In genomic region chr3:65953881-65954733, GRCh38 we compare ENCODE assay signal across 1 cellular context.
TF ChIP-seq lines count a peak whose summit lies in the region.

No MANE protein-coding gene starts in this region.

TF ChIP-seq in HepG2, 621 proteins besides CTCF, POLR2A, EP300 and RAD21 (continued from another document and continues in another):
- TF ChIP-seq IKZF5 (CRISPR knock-in tag; IDR thresholded peaks at IDR 0.05) (peak; percentile 100), ZNF616 (CRISPR knock-in tag; IDR thresholded peaks at IDR 0.05; ENCODE audit: low read depth) (no peak), PRPF4 (IDR thresholded peaks at IDR 0.05; ENCODE audit: low read depth, low read length, poor library complexity, severe bottlenecking) (no peak), POLR2AphosphoS5 (IDR thresholded peaks at IDR 0.05; ENCODE audit: low read depth, low read length) (peak; percentile 32; the same call in 1 of the 2 replicates), SMAD1 (CRISPR knock-in tag; IDR thresholded peaks at IDR 0.05; ENCODE audit: borderline replicate concordance, low read depth) (no peak), DPF2 (CRISPR knock-in tag; IDR thresholded peaks at IDR 0.05; ENCODE audit: borderline replicate concordance, low read depth) (no peak; the same call in 1 of the 2 replicates), GLMP (CRISPR knock-in tag; IDR thresholded peaks at IDR 0.05; ENCODE audit: borderline replicate concordance) (no peak), ZC3H13 (CRISPR knock-in tag; IDR thresholded peaks at IDR 0.05) (no peak), STAT5B (CRISPR knock-in tag; IDR thresholded peaks at IDR 0.05) (no peak), ATF1 (CRISPR knock-in tag; IDR thresholded peaks at IDR 0.05) (peak; percentile 30; the same call in 1 of the 2 replicates), DBP (CRISPR knock-in tag; IDR thresholded peaks at IDR 0.05; ENCODE audit: not compliant biosample characterization) (no peak), ZFP36L1 (CRISPR knock-in tag; IDR thresholded peaks at IDR 0.05) (no peak), ZNF709 (CRISPR knock-in tag; IDR thresholded peaks at IDR 0.05) (no peak), SOX6 (IDR thresholded peaks at IDR 0.05) (no peak), SOX6 (CRISPR knock-in tag; IDR thresholded peaks at IDR 0.05) (peak; percentile 75), SKI (IDR thresholded peaks at IDR 0.05; ENCODE audit: partially characterized antibody) (no peak), SMARCC2 (IDR thresholded peaks at IDR 0.05) (no peak), CSRNP2 (CRISPR knock-in tag; conservative IDR thresholded peaks at IDR 0.05; ENCODE audit: low read depth) (no peak), ZBTB49 (CRISPR knock-in tag; IDR thresholded peaks at IDR 0.05; ENCODE audit: borderline replicate concordance) (no peak), U2AF2 (IDR thresholded peaks at IDR 0.05; ENCODE audit: low read depth, low read length) (no peak), PHF20 (CRISPR knock-in tag; IDR thresholded peaks at IDR 0.05) (no peak), ZNF746 (CRISPR knock-in tag; IDR thresholded peaks at IDR 0.05) (no peak), ZNF782 (CRISPR knock-in tag; IDR thresholded peaks at IDR 0.05; ENCODE audit: borderline replicate concordance) (no peak), ZBTB8A (CRISPR knock-in tag; IDR thresholded peaks at IDR 0.05; ENCODE audit: borderline replicate concordance, low read depth) (no peak), ZKSCAN5 (CRISPR knock-in tag; IDR thresholded peaks at IDR 0.05) (no peak), ATM (IDR thresholded peaks at IDR 0.05; ENCODE audit: borderline replicate concordance) (no peak), ZNF225 (CRISPR knock-in tag; IDR thresholded peaks at IDR 0.05) (no peak), ZSCAN12 (CRISPR knock-in tag; IDR thresholded peaks at IDR 0.05) (no peak), BRD4 (CRISPR knock-in tag; IDR thresholded peaks at IDR 0.05) (no peak), NFE2L1 (CRISPR knock-in tag; IDR thresholded peaks at IDR 0.05; ENCODE audit: borderline replicate concordance) (no peak), SCMH1 (CRISPR knock-in tag; IDR thresholded peaks at IDR 0.05; ENCODE audit: borderline replicate concordance) (no peak), ZFP90 (CRISPR knock-in tag; IDR thresholded peaks at IDR 0.05; ENCODE audit: borderline replicate concordance) (no peak), PCBP1 (IDR thresholded peaks at IDR 0.05; ENCODE audit: borderline replicate concordance, low read depth, low read length) (no peak), HNRNPK (IDR thresholded peaks at IDR 0.05; ENCODE audit: low read depth, low read length, poor library complexity, severe bottlenecking) (no peak), PHF5A (CRISPR knock-in tag; IDR thresholded peaks at IDR 0.05; ENCODE audit: low read depth, unreplicated experiment) (no peak), ZBTB7B (CRISPR knock-in tag; IDR thresholded peaks at IDR 0.05) (no peak), NBN (conservative IDR thresholded peaks at IDR 0.05) (no peak), RBM22 (optimal IDR thresholded peaks at IDR 0.05; ENCODE audit: low read length) (no peak), ZNF770 (CRISPR knock-in tag; IDR thresholded peaks at IDR 0.05) (no peak), ZNF547 (CRISPR knock-in tag; IDR thresholded peaks at IDR 0.05) (no peak), ZNF180 (CRISPR knock-in tag; IDR thresholded peaks at IDR 0.05; ENCODE audit: borderline replicate concordance, low read depth) (no peak)
- TF ChIP-seq, protein P1, sequence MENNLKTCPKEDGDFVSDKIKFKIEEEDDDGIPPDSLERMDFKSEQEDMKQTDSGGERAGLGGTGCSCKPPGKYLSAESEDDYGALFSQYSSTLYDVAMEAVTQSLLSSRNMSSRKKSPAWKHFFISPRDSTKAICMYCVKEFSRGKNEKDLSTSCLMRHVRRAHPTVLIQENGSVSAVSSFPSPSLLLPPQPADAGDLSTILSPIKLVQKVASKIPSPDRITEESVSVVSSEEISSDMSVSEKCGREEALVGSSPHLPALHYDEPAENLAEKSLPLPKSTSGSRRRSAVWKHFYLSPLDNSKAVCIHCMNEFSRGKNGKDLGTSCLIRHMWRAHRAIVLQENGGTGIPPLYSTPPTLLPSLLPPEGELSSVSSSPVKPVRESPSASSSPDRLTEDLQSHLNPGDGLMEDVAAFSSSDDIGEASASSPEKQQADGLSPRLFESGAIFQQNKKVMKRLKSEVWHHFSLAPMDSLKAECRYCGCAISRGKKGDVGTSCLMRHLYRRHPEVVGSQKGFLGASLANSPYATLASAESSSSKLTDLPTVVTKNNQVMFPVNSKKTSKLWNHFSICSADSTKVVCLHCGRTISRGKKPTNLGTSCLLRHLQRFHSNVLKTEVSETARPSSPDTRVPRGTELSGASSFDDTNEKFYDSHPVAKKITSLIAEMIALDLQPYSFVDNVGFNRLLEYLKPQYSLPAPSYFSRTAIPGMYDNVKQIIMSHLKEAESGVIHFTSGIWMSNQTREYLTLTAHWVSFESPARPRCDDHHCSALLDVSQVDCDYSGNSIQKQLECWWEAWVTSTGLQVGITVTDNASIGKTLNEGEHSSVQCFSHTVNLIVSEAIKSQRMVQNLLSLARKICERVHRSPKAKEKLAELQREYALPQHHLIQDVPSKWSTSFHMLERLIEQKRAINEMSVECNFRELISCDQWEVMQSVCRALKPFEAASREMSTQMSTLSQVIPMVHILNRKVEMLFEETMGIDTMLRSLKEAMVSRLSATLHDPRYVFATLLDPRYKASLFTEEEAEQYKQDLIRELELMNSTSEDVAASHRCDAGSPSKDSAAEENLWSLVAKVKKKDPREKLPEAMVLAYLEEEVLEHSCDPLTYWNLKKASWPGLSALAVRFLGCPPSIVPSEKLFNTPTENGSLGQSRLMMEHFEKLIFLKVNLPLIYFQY (CRISPR knock-in tag; IDR thresholded peaks at IDR 0.05; ENCODE audit: borderline replicate concordance) = no peak
- TF ChIP-seq, protein P2, sequence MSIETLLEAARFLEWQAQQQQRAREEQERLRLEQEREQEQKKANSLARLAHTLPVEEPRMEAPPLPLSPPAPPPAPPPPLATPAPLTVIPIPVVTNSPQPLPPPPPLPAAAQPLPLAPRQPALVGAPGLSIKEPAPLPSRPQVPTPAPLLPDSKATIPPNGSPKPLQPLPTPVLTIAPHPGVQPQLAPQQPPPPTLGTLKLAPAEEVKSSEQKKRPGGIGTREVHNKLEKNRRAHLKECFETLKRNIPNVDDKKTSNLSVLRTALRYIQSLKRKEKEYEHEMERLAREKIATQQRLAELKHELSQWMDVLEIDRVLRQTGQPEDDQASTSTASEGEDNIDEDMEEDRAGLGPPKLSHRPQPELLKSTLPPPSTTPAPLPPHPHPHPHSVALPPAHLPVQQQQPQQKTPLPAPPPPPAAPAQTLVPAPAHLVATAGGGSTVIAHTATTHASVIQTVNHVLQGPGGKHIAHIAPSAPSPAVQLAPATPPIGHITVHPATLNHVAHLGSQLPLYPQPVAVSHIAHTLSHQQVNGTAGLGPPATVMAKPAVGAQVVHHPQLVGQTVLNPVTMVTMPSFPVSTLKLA (IDR thresholded peaks at IDR 0.05) = no peak
- TF ChIP-seq, protein P3, sequence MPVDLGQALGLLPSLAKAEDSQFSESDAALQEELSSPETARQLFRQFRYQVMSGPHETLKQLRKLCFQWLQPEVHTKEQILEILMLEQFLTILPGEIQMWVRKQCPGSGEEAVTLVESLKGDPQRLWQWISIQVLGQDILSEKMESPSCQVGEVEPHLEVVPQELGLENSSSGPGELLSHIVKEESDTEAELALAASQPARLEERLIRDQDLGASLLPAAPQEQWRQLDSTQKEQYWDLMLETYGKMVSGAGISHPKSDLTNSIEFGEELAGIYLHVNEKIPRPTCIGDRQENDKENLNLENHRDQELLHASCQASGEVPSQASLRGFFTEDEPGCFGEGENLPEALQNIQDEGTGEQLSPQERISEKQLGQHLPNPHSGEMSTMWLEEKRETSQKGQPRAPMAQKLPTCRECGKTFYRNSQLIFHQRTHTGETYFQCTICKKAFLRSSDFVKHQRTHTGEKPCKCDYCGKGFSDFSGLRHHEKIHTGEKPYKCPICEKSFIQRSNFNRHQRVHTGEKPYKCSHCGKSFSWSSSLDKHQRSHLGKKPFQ (CRISPR knock-in tag; IDR thresholded peaks at IDR 0.05; ENCODE audit: insufficient replicate concordance) = no peak
- TF ChIP-seq, protein P4, sequence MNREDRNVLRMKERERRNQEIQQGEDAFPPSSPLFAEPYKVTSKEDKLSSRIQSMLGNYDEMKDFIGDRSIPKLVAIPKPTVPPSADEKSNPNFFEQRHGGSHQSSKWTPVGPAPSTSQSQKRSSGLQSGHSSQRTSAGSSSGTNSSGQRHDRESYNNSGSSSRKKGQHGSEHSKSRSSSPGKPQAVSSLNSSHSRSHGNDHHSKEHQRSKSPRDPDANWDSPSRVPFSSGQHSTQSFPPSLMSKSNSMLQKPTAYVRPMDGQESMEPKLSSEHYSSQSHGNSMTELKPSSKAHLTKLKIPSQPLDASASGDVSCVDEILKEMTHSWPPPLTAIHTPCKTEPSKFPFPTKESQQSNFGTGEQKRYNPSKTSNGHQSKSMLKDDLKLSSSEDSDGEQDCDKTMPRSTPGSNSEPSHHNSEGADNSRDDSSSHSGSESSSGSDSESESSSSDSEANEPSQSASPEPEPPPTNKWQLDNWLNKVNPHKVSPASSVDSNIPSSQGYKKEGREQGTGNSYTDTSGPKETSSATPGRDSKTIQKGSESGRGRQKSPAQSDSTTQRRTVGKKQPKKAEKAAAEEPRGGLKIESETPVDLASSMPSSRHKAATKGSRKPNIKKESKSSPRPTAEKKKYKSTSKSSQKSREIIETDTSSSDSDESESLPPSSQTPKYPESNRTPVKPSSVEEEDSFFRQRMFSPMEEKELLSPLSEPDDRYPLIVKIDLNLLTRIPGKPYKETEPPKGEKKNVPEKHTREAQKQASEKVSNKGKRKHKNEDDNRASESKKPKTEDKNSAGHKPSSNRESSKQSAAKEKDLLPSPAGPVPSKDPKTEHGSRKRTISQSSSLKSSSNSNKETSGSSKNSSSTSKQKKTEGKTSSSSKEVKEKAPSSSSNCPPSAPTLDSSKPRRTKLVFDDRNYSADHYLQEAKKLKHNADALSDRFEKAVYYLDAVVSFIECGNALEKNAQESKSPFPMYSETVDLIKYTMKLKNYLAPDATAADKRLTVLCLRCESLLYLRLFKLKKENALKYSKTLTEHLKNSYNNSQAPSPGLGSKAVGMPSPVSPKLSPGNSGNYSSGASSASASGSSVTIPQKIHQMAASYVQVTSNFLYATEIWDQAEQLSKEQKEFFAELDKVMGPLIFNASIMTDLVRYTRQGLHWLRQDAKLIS (CRISPR knock-in tag; IDR thresholded peaks at IDR 0.05) = no peak
